20 cellular contexts compared by ENCODE assay signal in genomic region chr1:25577151-25577920, GRCh38.
"Had no signal": no experiment of that assay in that cellular context is flagged by ENCODE, and none has a peak within 500 bp of the region (broad histone marks: within the 10 kb centered on the region; RNA-seq: fewer than 3 reads in every experiment).

No MANE protein-coding gene starts in this region.

- DNase-seq: activated B cell treated with CpG ODN at 0.5 μM for 24 hours; activated CD4-positive, alpha-beta T cell treated with anti-CD3 and anti-CD28 coated beads, Interleukin-2, amount 10 ng/mL, durations not matched to agents 24 days and 14 days; activated CD8-positive, alpha-beta T cell treated with anti-CD3 and anti-CD28 coated beads for 36 hours; activated naive CD4-positive, alpha-beta T cell treated with Interleukin-2 at 50 U/mL for 16 hours; activated naive CD8-positive, alpha-beta T cell treated with anti-CD3 and anti-CD28 coated beads, Interleukin-2, amount 10 ng/mL, durations not matched to agents 7 days and 5 days; activated T-cell treated with anti-CD3 and anti-CD28 coated beads, Interleukin-2, amount 50 U/mL, for 24 hours; amygdala; central memory CD4-positive, alpha-beta T cell; colonic mucosa; immature natural killer cell; left ventricle myocardium superior; naive thymus-derived CD4-positive, alpha-beta T cell; stimulated activated CD4-positive, alpha-beta T cell treated with anti-CD3 and anti-CD28 coated beads, Interleukin-4, amount 100 ng/mL, for 24 hours; testis had no signal

- H3K27ac Mint-ChIP-seq: activated B cell treated with CpG ODN at 0.5 μM for 24 hours; activated CD4-positive, alpha-beta T cell treated with anti-CD3 and anti-CD28 coated beads, Interleukin-2, amount 10 ng/mL, durations not matched to agents 24 days and 14 days; activated CD8-positive, alpha-beta T cell treated with anti-CD3 and anti-CD28 coated beads for 36 hours; activated naive CD8-positive, alpha-beta T cell treated with anti-CD3 and anti-CD28 coated beads, Interleukin-2, amount 10 ng/mL, durations not matched to agents 7 days and 5 days; activated T-cell treated with anti-CD3 and anti-CD28 coated beads, Interleukin-2, amount 50 U/mL, for 24 hours; activated T-helper 2 cell treated with anti-CD3 and anti-CD28 coated beads, Interferon-gamma antibody, Interleukin-2, Interleukin-4, amounts not matched to agents 10 μg/mL and 5 μg/mL and 100 μg/mL, durations not matched to agents 14 hours and 24 hours and 36 hours; immature natural killer cell; memory B cell; stimulated activated effector memory CD8-positive, alpha-beta T cell treated with anti-CD3 and anti-CD28 coated beads, Interleukin-12 subunit alpha, Interleukin-12 subunit beta, amount 100 ng/mL, for 72 hours; type B pancreatic cell had no signal

- H3K27ac ChIP-seq: colonic mucosa, testis had no signal

- H3K4me3 ChIP-seq: colonic mucosa, testis had no signal

- H3K9me3 Mint-ChIP-seq: activated B cell treated with CpG ODN at 0.5 μM for 24 hours; activated CD4-positive, alpha-beta T cell treated with anti-CD3 and anti-CD28 coated beads, Interleukin-2, amount 10 ng/mL, durations not matched to agents 24 days and 14 days; activated CD8-positive, alpha-beta T cell treated with anti-CD3 and anti-CD28 coated beads for 36 hours; activated naive CD8-positive, alpha-beta T cell treated with anti-CD3 and anti-CD28 coated beads, Interleukin-2, amount 10 ng/mL, durations not matched to agents 7 days and 5 days; activated T-cell treated with anti-CD3 and anti-CD28 coated beads, Interleukin-2, amount 50 U/mL, for 24 hours; activated T-helper 2 cell treated with anti-CD3 and anti-CD28 coated beads, Interferon-gamma antibody, Interleukin-2, Interleukin-4, amounts not matched to agents 10 μg/mL and 5 μg/mL and 100 μg/mL, durations not matched to agents 14 hours and 24 hours and 36 hours; immature natural killer cell; memory B cell; stimulated activated effector memory CD8-positive, alpha-beta T cell treated with anti-CD3 and anti-CD28 coated beads, Interleukin-12 subunit alpha, Interleukin-12 subunit beta, amount 100 ng/mL, for 72 hours; type B pancreatic cell had no signal

- H3K9me3 ChIP-seq: colonic mucosa, testis had no signal

- H3K4me3 Mint-ChIP-seq: activated B cell treated with CpG ODN at 0.5 μM for 24 hours; activated CD4-positive, alpha-beta T cell treated with anti-CD3 and anti-CD28 coated beads, Interleukin-2, amount 10 ng/mL, durations not matched to agents 24 days and 14 days; activated CD8-positive, alpha-beta T cell treated with anti-CD3 and anti-CD28 coated beads for 36 hours; activated naive CD8-positive, alpha-beta T cell treated with anti-CD3 and anti-CD28 coated beads, Interleukin-2, amount 10 ng/mL, durations not matched to agents 7 days and 5 days; activated T-cell treated with anti-CD3 and anti-CD28 coated beads, Interleukin-2, amount 50 U/mL, for 24 hours; immature natural killer cell; memory B cell; stimulated activated effector memory CD8-positive, alpha-beta T cell treated with anti-CD3 and anti-CD28 coated beads, Interleukin-12 subunit alpha, Interleukin-12 subunit beta, amount 100 ng/mL, for 72 hours; type B pancreatic cell had no signal

- H3K27me3 ChIP-seq: colonic mucosa, testis had no signal

- FAIRE-seq: endometrium had no signal

- ATAC-seq: activated CD8-positive, alpha-beta T cell treated with anti-CD3 and anti-CD28 coated beads for 36 hours; left ventricle myocardium superior; naive thymus-derived CD4-positive, alpha-beta T cell; sciatic nerve; stimulated activated effector memory CD8-positive, alpha-beta T cell treated with anti-CD3 and anti-CD28 coated beads, Interleukin-12 subunit alpha, Interleukin-12 subunit beta, amount 100 ng/mL, for 72 hours had no signal

- H3K4me1 ChIP-seq: colonic mucosa, testis had no signal

- H3K36me3 Mint-ChIP-seq: activated naive CD8-positive, alpha-beta T cell treated with anti-CD3 and anti-CD28 coated beads, Interleukin-2, amount 10 ng/mL, durations not matched to agents 7 days and 5 days; memory B cell; naive thymus-derived CD4-positive, alpha-beta T cell; stimulated activated effector memory CD8-positive, alpha-beta T cell treated with anti-CD3 and anti-CD28 coated beads, Interleukin-12 subunit alpha, Interleukin-12 subunit beta, amount 100 ng/mL, for 72 hours; type B pancreatic cell had no signal

- H3K36me3 ChIP-seq: colonic mucosa had no signal

- H3K27me3 Mint-ChIP-seq: activated CD8-positive, alpha-beta T cell treated with anti-CD3 and anti-CD28 coated beads for 36 hours; activated naive CD8-positive, alpha-beta T cell treated with anti-CD3 and anti-CD28 coated beads, Interleukin-2, amount 10 ng/mL, durations not matched to agents 7 days and 5 days; activated T-cell treated with anti-CD3 and anti-CD28 coated beads, Interleukin-2, amount 50 U/mL, for 24 hours had no signal
